Comparison of ENCODE assay signal across 25 cellular contexts in the genomic region with DNA sequence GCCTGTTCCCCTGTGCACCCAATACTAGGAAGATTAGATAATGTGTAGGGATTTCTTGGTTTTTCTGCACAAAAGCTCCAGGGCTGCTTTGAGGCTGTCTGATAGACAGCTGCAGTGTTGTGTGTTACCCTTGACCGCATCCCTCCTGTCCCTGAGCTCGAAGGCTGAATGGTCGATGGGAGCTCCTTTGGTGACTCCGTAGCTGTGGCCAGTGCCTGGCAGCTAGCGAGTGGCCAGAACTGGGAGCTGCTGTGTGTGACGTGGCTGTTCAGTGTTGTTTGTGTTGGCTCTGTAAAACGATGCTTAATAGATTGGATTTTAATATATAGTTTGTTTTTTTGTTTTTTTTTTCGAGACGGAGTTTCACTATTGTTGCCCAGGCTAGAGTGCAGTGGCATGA.
DNase-seq lines count a peak whose midpoint lies in the region; ATAC-seq and TF ChIP-seq lines count a peak whose summit lies in the region.
"Had no signal": no experiment of that assay in that cellular context is flagged by ENCODE, and none has a peak within 500 bp of the region (broad histone marks: within the 10 kb centered on the region; RNA-seq: fewer than 3 reads in every experiment).

No MANE protein-coding gene starts in this region.

- no peak overlapping the region for H2AFZ ChIP-seq in GM23338
- H2AFZ ChIP-seq: PC-9 had no signal

- no peak for DNase-seq in GM23338 (ENCODE audit: low spot score)
- no peak for DNase-seq in CD1c-positive myeloid dendritic cell (ENCODE audit: extremely low spot score)
- no peak for DNase-seq in effector memory CD8-positive, alpha-beta T cell
- DNase-seq: AML-193; Calu3; DMS79 treated with DMSO at 0.1 percent for 48 hours; GF-D8; Kasumi-1; NCI-H1105 treated with DMSO at 0.1 percent for 48 hours; NCI-H2029; NCI-H446 treated with DMSO at 0.1 percent for 48 hours; NCI-H526; NCI-H82; NK-92 treated with Interleukin-12 subunit alpha and Interleukin-12 subunit beta, amount 100 ng/mL, for 24 hours; PC-9 had no signal

- H3F3A ChIP-seq in GM23338 (replicated peaks; ENCODE audit: low read depth): 0 out of 2 replicates have a peak, but pooled peaks cover 4% of the 10 kb centered on the region

- no peak overlapping the region for H3K4me3 ChIP-seq in GM23338
- H3K4me3 ChIP-seq: A549, K562, PC-9, SJCRH30 had no signal

- no peaks in the 10 kb centered on the region for H3K9me3 Mint-ChIP-seq in GM23338
- no peaks in the 10 kb centered on the region for H3K9me3 Mint-ChIP-seq in brain
- no peaks in the 10 kb centered on the region for H3K9me3 Mint-ChIP-seq in stimulated activated memory B cell treated with anti-CD40 and anti-IgM and Interleukin-4, amounts not matched to agents 10 μg/mL and 1 μg/mL and 100 μg/mL, for 72 hours
- no peaks in the 10 kb centered on the region for H3K9me3 Mint-ChIP-seq in effector memory CD8-positive, alpha-beta T cell

- peaks cover 80% of the 10 kb centered on the region for H3K4me1 Mint-ChIP-seq in GM23338
- H3K4me1 Mint-ChIP-seq in brain: peaks cover 87% of the 10 kb centered on the region
- no peaks in the 10 kb centered on the region for H3K4me1 Mint-ChIP-seq in stimulated activated memory B cell treated with anti-CD40 and anti-IgM and Interleukin-4, amounts not matched to agents 10 μg/mL and 1 μg/mL and 100 μg/mL, for 72 hours
- peaks cover 18 to 23% of the 10 kb centered on the region in 2 donors for H3K4me1 Mint-ChIP-seq in effector memory CD8-positive, alpha-beta T cell (ENCODE audit: low read depth in 2 of 2)
- H3K4me1 Mint-ChIP-seq: CD14-positive monocyte had no signal

- H3K27me3 ChIP-seq in GM23338 (ENCODE audit: insufficient read depth) (no peaks in the 10 kb centered on the region), layer of hippocampus (ENCODE audit: control insufficient read depth, insufficient read depth, low read length) (no peaks in the 10 kb centered on the region)
- H3K27me3 ChIP-seq: SJCRH30 had no signal

- peak; percentile 12; the same call in 2 of the 3 replicates for ATAC-seq in GM23338
- no peak for ATAC-seq in stimulated activated memory B cell treated with anti-CD40 and anti-IgM and Interleukin-4, amounts not matched to agents 10 μg/mL and 1 μg/mL and 100 μg/mL, for 72 hours
- ATAC-seq in effector memory CD8-positive, alpha-beta T cell (replicated peaks): no peak
- ATAC-seq: A549, HepG2, K562, Right ventricle myocardium inferior had no signal

- no peaks in the 10 kb centered on the region for H3K9me2 ChIP-seq in GM23338 (ENCODE audit: insufficient read depth)

- 0 out of 2 replicates have a peak overlapping the region, but pooled peaks have one; percentile 34 for H3K4me2 ChIP-seq in GM23338
- H3K4me2 ChIP-seq: A549, PC-9 had no signal

- H3K27ac Mint-ChIP-seq in GM23338 (no peak overlapping the region), brain (peak overlapping the region in 3 of 5 experiments; percentile 27 to 79 (median 53))
- H3K27ac Mint-ChIP-seq in stimulated activated memory B cell treated with anti-CD40 and anti-IgM and Interleukin-4, amounts not matched to agents 10 μg/mL and 1 μg/mL and 100 μg/mL, for 72 hours: no peak overlapping the region
- no peak overlapping the region for H3K27ac Mint-ChIP-seq in effector memory CD8-positive, alpha-beta T cell
- H3K27ac Mint-ChIP-seq: CD14-positive monocyte had no signal

- H3K27ac ChIP-seq in GM23338 (ENCODE audit: low read depth) (no peak overlapping the region), layer of hippocampus (ENCODE audit: low read depth, low read length) (peak overlapping the region; percentile 27), temporal lobe (ENCODE audit: low read depth, low read length) (peak overlapping the region; percentile 50)
- H3K27ac ChIP-seq: A549, PC-9, SJCRH30 had no signal

- H3K4me3 Mint-ChIP-seq in GM23338: no peak overlapping the region
- H3K4me3 Mint-ChIP-seq in brain: peak overlapping the region in 1 of 5 experiments; percentile 9
- no peak overlapping the region for H3K4me3 Mint-ChIP-seq in stimulated activated memory B cell treated with anti-CD40 and anti-IgM and Interleukin-4, amounts not matched to agents 10 μg/mL and 1 μg/mL and 100 μg/mL, for 72 hours
- H3K4me3 Mint-ChIP-seq in effector memory CD8-positive, alpha-beta T cell: no peak overlapping the region

- peaks cover 78% of the 10 kb centered on the region for H3K4me1 ChIP-seq in GM23338 (ENCODE audit: insufficient read depth)

- H3K79me2 ChIP-seq in GM23338 (replicated peaks; ENCODE audit: insufficient read depth): peaks cover 79% of the 10 kb centered on the region

- H3K36me3 ChIP-seq in GM23338 (ENCODE audit: insufficient read depth): no peaks in the 10 kb centered on the region
- H3K36me3 ChIP-seq: SJCRH30 had no signal

- H3K36me3 Mint-ChIP-seq in GM23338 (ENCODE audit: low read depth): no peaks in the 10 kb centered on the region
- no peaks in the 10 kb centered on the region for H3K36me3 Mint-ChIP-seq in brain
- H3K36me3 Mint-ChIP-seq in stimulated activated memory B cell treated with anti-CD40 and anti-IgM and Interleukin-4, amounts not matched to agents 10 μg/mL and 1 μg/mL and 100 μg/mL, for 72 hours: no peaks in the 10 kb centered on the region
- H3K36me3 Mint-ChIP-seq in effector memory CD8-positive, alpha-beta T cell (ENCODE audit: insufficient read depth): no peaks in the 10 kb centered on the region
- H3K36me3 Mint-ChIP-seq: CD14-positive monocyte had no signal

- TF ChIP-seq CTCF in GM23338 (conservative IDR thresholded peaks at IDR 0.05; ENCODE audit: low read depth in 2 of 2) (no peak), brain (conservative IDR thresholded peaks at IDR 0.05) (no peak)

- H4K20me1 ChIP-seq in GM23338 (replicated peaks; ENCODE audit: insufficient read depth): peaks cover 3% of the 10 kb centered on the region; the same call in 1 of the 2 replicates

- H3K27me3 Mint-ChIP-seq in GM23338 (ENCODE audit: insufficient read depth, low read depth, poor library complexity) (peaks cover 3% of the 10 kb centered on the region), brain (peaks cover 7% of the 10 kb centered on the region)
- peaks cover 77% of the 10 kb centered on the region for H3K27me3 Mint-ChIP-seq in stimulated activated memory B cell treated with anti-CD40 and anti-IgM and Interleukin-4, amounts not matched to agents 10 μg/mL and 1 μg/mL and 100 μg/mL, for 72 hours
- peaks cover 44 to 50% of the 10 kb centered on the region in 2 donors for H3K27me3 Mint-ChIP-seq in effector memory CD8-positive, alpha-beta T cell

TF ChIP-seq in GM23338, 12 proteins besides CTCF, POLR2A, EP300 and RAD21:
- TF ChIP-seq, protein P1, sequence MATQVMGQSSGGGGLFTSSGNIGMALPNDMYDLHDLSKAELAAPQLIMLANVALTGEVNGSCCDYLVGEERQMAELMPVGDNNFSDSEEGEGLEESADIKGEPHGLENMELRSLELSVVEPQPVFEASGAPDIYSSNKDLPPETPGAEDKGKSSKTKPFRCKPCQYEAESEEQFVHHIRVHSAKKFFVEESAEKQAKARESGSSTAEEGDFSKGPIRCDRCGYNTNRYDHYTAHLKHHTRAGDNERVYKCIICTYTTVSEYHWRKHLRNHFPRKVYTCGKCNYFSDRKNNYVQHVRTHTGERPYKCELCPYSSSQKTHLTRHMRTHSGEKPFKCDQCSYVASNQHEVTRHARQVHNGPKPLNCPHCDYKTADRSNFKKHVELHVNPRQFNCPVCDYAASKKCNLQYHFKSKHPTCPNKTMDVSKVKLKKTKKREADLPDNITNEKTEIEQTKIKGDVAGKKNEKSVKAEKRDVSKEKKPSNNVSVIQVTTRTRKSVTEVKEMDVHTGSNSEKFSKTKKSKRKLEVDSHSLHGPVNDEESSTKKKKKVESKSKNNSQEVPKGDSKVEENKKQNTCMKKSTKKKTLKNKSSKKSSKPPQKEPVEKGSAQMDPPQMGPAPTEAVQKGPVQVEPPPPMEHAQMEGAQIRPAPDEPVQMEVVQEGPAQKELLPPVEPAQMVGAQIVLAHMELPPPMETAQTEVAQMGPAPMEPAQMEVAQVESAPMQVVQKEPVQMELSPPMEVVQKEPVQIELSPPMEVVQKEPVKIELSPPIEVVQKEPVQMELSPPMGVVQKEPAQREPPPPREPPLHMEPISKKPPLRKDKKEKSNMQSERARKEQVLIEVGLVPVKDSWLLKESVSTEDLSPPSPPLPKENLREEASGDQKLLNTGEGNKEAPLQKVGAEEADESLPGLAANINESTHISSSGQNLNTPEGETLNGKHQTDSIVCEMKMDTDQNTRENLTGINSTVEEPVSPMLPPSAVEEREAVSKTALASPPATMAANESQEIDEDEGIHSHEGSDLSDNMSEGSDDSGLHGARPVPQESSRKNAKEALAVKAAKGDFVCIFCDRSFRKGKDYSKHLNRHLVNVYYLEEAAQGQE (IDR thresholded peaks at IDR 0.05; ENCODE audit: unreplicated experiment): no peak
- no peak for TF ChIP-seq EZH2 (IDR thresholded peaks at IDR 0.05; ENCODE audit: low read depth, unreplicated experiment)
- no peak for TF ChIP-seq POLR2AphosphoS5 (IDR thresholded peaks at IDR 0.05; ENCODE audit: low read depth)
- TF ChIP-seq ZNF331 (CRISPR knock-in tag; IDR thresholded peaks at IDR 0.05; ENCODE audit: low read depth): no peak
- no peak for TF ChIP-seq CREB1 (CRISPR knock-in tag; IDR thresholded peaks at IDR 0.05; ENCODE audit: low read depth)
- no peak for TF ChIP-seq JUNB (IDR thresholded peaks at IDR 0.05; ENCODE audit: unreplicated experiment)

Comparison
In these comparisons a context has a peak if more than half of its experiments do, and no peak if none do; other contexts are left out.
1. H3K27ac Mint-ChIP-seq: peak in brain (3 of 5); none in GM23338 (single experiment), stimulated activated memory B cell treated with anti-CD40 and anti-IgM and Interleukin-4, amounts not matched to agents 10 μg/mL and 1 μg/mL and 100 μg/mL, for 72 hours (single experiment) and effector memory CD8-positive, alpha-beta T cell (0 of 2).